ENCODE assay signal across 28 cellular contexts in the genomic region with DNA sequence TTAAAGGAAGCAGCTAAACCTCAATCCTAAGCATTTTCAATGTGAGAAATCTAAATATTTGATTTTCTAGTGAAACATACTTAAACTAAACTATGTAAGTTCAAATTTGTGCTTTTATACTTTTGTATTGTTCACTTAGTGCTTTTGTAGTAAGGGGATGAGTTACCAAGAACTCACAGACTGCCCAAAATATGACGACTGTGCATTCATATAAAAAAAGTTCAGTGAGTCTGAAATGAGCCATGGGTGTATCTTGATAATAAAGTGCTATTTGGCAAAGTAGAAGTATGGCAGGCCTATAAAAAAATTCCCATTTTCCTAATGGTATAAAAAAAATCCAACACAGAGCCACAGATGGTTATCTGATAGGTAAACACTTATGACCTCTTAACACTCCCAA.
"Had no signal": no experiment of that assay in that cellular context is flagged by ENCODE, and none has a peak within 500 bp of the region (broad histone marks: within the 10 kb centered on the region; RNA-seq: fewer than 3 reads in every experiment).

No MANE protein-coding gene starts in this region.

- H3K9me3 Mint-ChIP-seq: dendritic cell treated with granulocyte-macrophage colony-stimulating factor and Interleukin-4, amounts not matched to agents 40 ng/mL and 50 ng/mL, for 4 days; mesothelial cell of epicardium; naive B cell; natural killer cell treated with Interleukin-12 subunit alpha and Interleukin-12 subunit beta and Interleukin-15 and Interleukin-18, amount 100 ng/mL, for 72 hours; neural progenitor cell; stimulated activated memory B cell treated with anti-CD40 and anti-IgM and Interleukin-4, amounts not matched to agents 10 μg/mL and 1 μg/mL and 100 μg/mL, for 72 hours; type B pancreatic cell had no signal

- ATAC-seq: heart right ventricle; left cardiac atrium; left lung; mucosa of descending colon; natural killer cell treated with Interleukin-12 subunit alpha and Interleukin-12 subunit beta and Interleukin-15 and Interleukin-18, amount 100 ng/mL, for 72 hours; sciatic nerve; stimulated activated memory B cell treated with anti-CD40 and anti-IgM and Interleukin-4, amounts not matched to agents 10 μg/mL and 1 μg/mL and 100 μg/mL, for 72 hours; stimulated activated naive CD8-positive, alpha-beta T cell treated with anti-CD3 and anti-CD28 coated beads, Interleukin-15, Interleukin-2, amounts not matched to agents 100 U/mL and 50 U/mL, for 24 hours had no signal

- H3K27me3 Mint-ChIP-seq: dendritic cell treated with granulocyte-macrophage colony-stimulating factor and Interleukin-4, amounts not matched to agents 40 ng/mL and 50 ng/mL, for 4 days; naive B cell; natural killer cell treated with Interleukin-12 subunit alpha and Interleukin-12 subunit beta and Interleukin-15 and Interleukin-18, amount 100 ng/mL, for 72 hours; progenitor cell of endocrine pancreas; stimulated activated memory B cell treated with anti-CD40 and anti-IgM and Interleukin-4, amounts not matched to agents 10 μg/mL and 1 μg/mL and 100 μg/mL, for 72 hours; type B pancreatic cell had no signal

- H3K4me1 Mint-ChIP-seq: mesothelial cell of epicardium; stimulated activated memory B cell treated with anti-CD40 and anti-IgM and Interleukin-4, amounts not matched to agents 10 μg/mL and 1 μg/mL and 100 μg/mL, for 72 hours had no signal

- H3K27ac Mint-ChIP-seq: dendritic cell treated with granulocyte-macrophage colony-stimulating factor and Interleukin-4, amounts not matched to agents 40 ng/mL and 50 ng/mL, for 4 days; mesothelial cell of epicardium; neural progenitor cell; stimulated activated memory B cell treated with anti-CD40 and anti-IgM and Interleukin-4, amounts not matched to agents 10 μg/mL and 1 μg/mL and 100 μg/mL, for 72 hours; type B pancreatic cell had no signal

- DNase-seq: colonic mucosa; effector memory CD4-positive, alpha-beta T cell; erythroblast; esophagus squamous epithelium; foreskin melanocyte; glutamatergic neuron; heart right ventricle; hippocampal formation; left cardiac atrium; left lung; mesenchymal stem cell; mucosa of descending colon; naive B cell; stimulated activated CD4-positive, alpha-beta T cell treated with anti-CD3 and anti-CD28 coated beads, Interleukin-12 subunit alpha, Interleukin-12 subunit beta, amount 100 ng/mL, for 4 hours; stimulated activated CD4-positive, alpha-beta T cell treated with anti-CD3 and anti-CD28 coated beads, Interleukin-1b, Interleukin-23, amount 100 ng/mL, for 48 hours; stimulated activated CD4-positive, alpha-beta T cell treated with anti-CD3 and anti-CD28 coated beads, Interleukin-4, amount 100 ng/mL, for 1 hour; stimulated activated naive CD8-positive, alpha-beta T cell treated with anti-CD3 and anti-CD28 coated beads, Interleukin-15, Interleukin-2, amounts not matched to agents 100 U/mL and 50 U/mL, for 24 hours; substantia nigra; testis; tibial artery had no signal

- H3K4me3 Mint-ChIP-seq: dendritic cell treated with granulocyte-macrophage colony-stimulating factor and Interleukin-4, amounts not matched to agents 40 ng/mL and 50 ng/mL, for 4 days; mesothelial cell of epicardium; naive B cell; natural killer cell treated with Interleukin-12 subunit alpha and Interleukin-12 subunit beta and Interleukin-15 and Interleukin-18, amount 100 ng/mL, for 72 hours; neural progenitor cell; stimulated activated memory B cell treated with anti-CD40 and anti-IgM and Interleukin-4, amounts not matched to agents 10 μg/mL and 1 μg/mL and 100 μg/mL, for 72 hours; type B pancreatic cell had no signal
